ENCODE assay signal across 27 cellular contexts in the genomic region with DNA sequence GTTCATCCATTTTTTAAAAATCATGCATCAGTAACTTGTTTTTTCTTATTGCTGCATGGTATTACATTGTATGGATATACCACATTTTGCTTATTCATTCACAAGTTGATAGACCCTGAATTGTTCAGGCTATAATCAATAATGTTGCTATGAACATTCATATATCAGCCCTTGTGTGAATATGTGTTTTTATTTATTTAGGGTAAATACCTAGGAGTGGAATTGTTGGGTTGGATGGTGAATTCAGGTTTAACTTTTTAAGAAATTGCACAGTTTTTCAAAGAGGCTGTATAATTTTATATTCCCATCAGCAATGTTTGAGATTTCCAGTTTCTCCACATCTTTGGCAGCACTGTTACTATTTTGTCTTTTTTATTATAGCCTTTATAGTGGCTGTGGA.
"Had no signal": no experiment of that assay in that cellular context is flagged by ENCODE, and none has a peak within 500 bp of the region (broad histone marks: within the 10 kb centered on the region; RNA-seq: fewer than 3 reads in every experiment).

No MANE protein-coding gene starts in this region.

- FAIRE-seq: small intestine had no signal

- H3K9me3 ChIP-seq: ovary, right lobe of liver, sigmoid colon, suprapubic skin, testis, tibial artery, upper lobe of right lung, uterus had no signal

- ATAC-seq: naive thymus-derived CD8-positive, alpha-beta T cell; natural killer cell treated with Interleukin-12 subunit alpha and Interleukin-12 subunit beta and Interleukin-15 and Interleukin-18, amount 100 ng/mL, for 72 hours; psoas muscle; right cardiac atrium; right lobe of liver; stimulated activated effector memory CD8-positive, alpha-beta T cell treated with anti-CD3 and anti-CD28 coated beads, Interleukin-12 subunit alpha, Interleukin-12 subunit beta, amount 100 ng/mL, for 72 hours; stimulated activated naive CD8-positive, alpha-beta T cell treated with anti-CD3 and anti-CD28 coated beads, Interleukin-15, amount 100 ng/mL, for 72 hours; upper lobe of right lung had no signal

- H3K27ac ChIP-seq: ovary, parathyroid adenoma, psoas muscle, right lobe of liver, sigmoid colon, suprapubic skin, testis, tibial artery, transverse colon, upper lobe of right lung, uterus had no signal

- H3K4me1 ChIP-seq: parathyroid adenoma, psoas muscle, suprapubic skin, testis, tibial artery, upper lobe of right lung, uterus had no signal

- DNase-seq: naive thymus-derived CD8-positive, alpha-beta T cell; nephron progenitor cell; occipital lobe; ovary; posterior cingulate gyrus; psoas muscle; right cardiac atrium; right lobe of liver; sigmoid colon; small intestine; stimulated activated CD4-positive, alpha-beta T cell treated with anti-CD3 and anti-CD28 coated beads, Interleukin-15, amount 100 ng/mL, for 24 hours; stimulated activated CD4-positive, alpha-beta T cell treated with anti-CD3 and anti-CD28 coated beads, Interleukin-2, amount 100 ng/mL, for 24 hours; stimulated activated CD4-positive, alpha-beta T cell treated with anti-CD3 and anti-CD28 coated beads, Interleukin-2, amount 100 ng/mL, for 48 hours; stimulated activated CD4-positive, alpha-beta T cell treated with anti-CD3 and anti-CD28 coated beads, Interleukin-4, amount 100 ng/mL, for 24 hours; stimulated activated naive B cell treated with anti-CD40 and anti-IgM and Interleukin-4, amounts not matched to agents 10 μg/mL and 1 μg/mL and 100 μg/mL, for 72 hours; stimulated activated naive CD4-positive, alpha-beta T cell treated with Interleukin-2 at 50 U/mL for 16 hours; stimulated activated naive CD8-positive, alpha-beta T cell treated with anti-CD3 and anti-CD28 coated beads, Interleukin-15, amount 100 ng/mL, for 72 hours; substantia nigra; testis; tibial artery; transverse colon; upper lobe of right lung; uterus had no signal

- H3K27me3 ChIP-seq: ovary, right lobe of liver, sigmoid colon, suprapubic skin, testis, tibial artery, transverse colon, upper lobe of right lung, uterus had no signal

- H3K4me3 ChIP-seq: ovary, psoas muscle, right lobe of liver, sigmoid colon, suprapubic skin, testis, tibial artery, transverse colon, upper lobe of right lung, uterus had no signal
